27 cellular contexts compared by ENCODE assay signal in the genomic region with DNA sequence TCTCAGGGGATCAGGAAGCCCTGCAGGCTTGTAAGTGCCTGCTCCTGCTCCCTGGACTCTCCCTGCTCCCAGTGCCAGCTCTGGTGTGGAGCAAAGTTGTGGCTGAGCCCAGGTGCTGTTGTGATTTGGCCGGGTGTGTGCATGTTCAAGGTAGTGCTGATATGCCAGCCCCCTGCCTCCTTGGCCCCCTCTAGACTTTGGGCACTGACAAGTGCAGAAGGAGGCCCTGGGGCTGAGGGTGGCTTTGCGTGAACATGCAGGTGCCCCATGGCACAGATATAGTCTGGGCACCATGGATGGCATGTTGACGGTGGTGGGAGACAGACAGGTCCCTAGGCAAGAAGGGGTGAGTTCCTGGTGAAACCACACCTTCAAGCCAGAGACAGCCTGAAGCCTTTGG.
"Had no signal": no experiment of that assay in that cellular context is flagged by ENCODE, and none has a peak within 500 bp of the region (broad histone marks: within the 10 kb centered on the region; RNA-seq: fewer than 3 reads in every experiment).

No MANE protein-coding gene starts in this region.

- H3K9me3 ChIP-seq: colonic mucosa, gastrocnemius medialis, gastroesophageal sphincter had no signal

- H3K27me3 ChIP-seq: colonic mucosa, dorsolateral prefrontal cortex, esophagus muscularis mucosa, esophagus squamous epithelium, foreskin keratinocyte, gastrocnemius medialis, gastroesophageal sphincter, heart left ventricle had no signal

- FAIRE-seq: colon, endometrium, endothelial cell of umbilical vein, frontal cortex had no signal

- ATAC-seq: effector memory CD8-positive, alpha-beta T cell; esophagus mucosa; foreskin keratinocyte; gastrocnemius medialis; gastroesophageal sphincter; heart left ventricle had no signal

- H3K4me3 ChIP-seq: colonic mucosa, coronary artery, dorsolateral prefrontal cortex, esophagus muscularis mucosa, esophagus squamous epithelium, gastrocnemius medialis, gastroesophageal sphincter, heart left ventricle had no signal

- DNase-seq: colonic mucosa; cortex of kidney; dermis blood vessel endothelial cell; dorsolateral prefrontal cortex; effector CD4-positive, alpha-beta T cell; effector CD8-positive, alpha-beta T cell; effector memory CD4-positive, alpha-beta T cell; effector memory CD8-positive, alpha-beta T cell; endodermal cell; erythroblast; esophagus squamous epithelium; foreskin fibroblast; foreskin keratinocyte; foreskin melanocyte; gastrocnemius medialis; glutamatergic neuron; head of caudate nucleus; heart left ventricle had no signal

- H3K36me3 ChIP-seq: colonic mucosa, esophagus muscularis mucosa, esophagus squamous epithelium, gastrocnemius medialis, gastroesophageal sphincter, heart left ventricle had no signal

- H3K4me1 ChIP-seq: colonic mucosa, esophagus muscularis mucosa, esophagus squamous epithelium, foreskin keratinocyte, gastrocnemius medialis, gastroesophageal sphincter, heart left ventricle had no signal

- H3K27ac ChIP-seq: colonic mucosa, coronary artery, dorsolateral prefrontal cortex, epithelial cell of prostate, esophagus muscularis mucosa, esophagus squamous epithelium, foreskin keratinocyte, gastrocnemius medialis, gastroesophageal sphincter, heart left ventricle had no signal
